In the genomic region with DNA sequence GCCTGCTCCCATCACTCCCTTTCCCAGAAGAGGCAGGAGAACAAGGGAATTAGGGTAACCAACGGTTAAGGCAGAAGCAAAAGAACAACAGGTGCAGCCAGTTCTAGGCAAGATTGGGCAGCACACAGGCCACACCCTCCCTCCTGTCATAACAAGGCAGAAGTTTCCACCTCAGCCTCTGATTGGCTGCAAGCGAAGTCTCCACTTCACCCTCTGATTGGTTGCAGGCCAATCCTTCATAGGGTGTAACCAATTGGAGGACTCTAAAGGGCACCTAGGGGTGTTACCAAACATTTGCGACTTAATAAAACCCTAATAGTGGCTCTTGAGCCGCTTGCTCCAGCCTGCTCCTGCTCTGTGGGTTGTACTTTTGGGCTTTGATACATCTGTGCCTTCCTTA, we compare ENCODE assay signal across 1 cellular context.
TF ChIP-seq lines count a peak whose summit lies in the region.

No MANE protein-coding gene starts in this region.

TF ChIP-seq in GM23338, 12 proteins besides CTCF, POLR2A, EP300 and RAD21 (continued from another document):
- TF ChIP-seq ZNF462 (CRISPR knock-in tag; IDR thresholded peaks at IDR 0.05) = no peak
- TF ChIP-seq JUNB (IDR thresholded peaks at IDR 0.05; ENCODE audit: unreplicated experiment) = no peak
- no peak for TF ChIP-seq REST (IDR thresholded peaks at IDR 0.05; ENCODE audit: unreplicated experiment)
- TF ChIP-seq STAT1 (IDR thresholded peaks at IDR 0.05; ENCODE audit: unreplicated experiment) = no peak
- no peak for TF ChIP-seq ZNF331 (CRISPR knock-in tag; IDR thresholded peaks at IDR 0.05; ENCODE audit: low read depth)
- no peak for TF ChIP-seq ZNF114 (CRISPR knock-in tag; IDR thresholded peaks at IDR 0.05)
- TF ChIP-seq ETS1 (IDR thresholded peaks at IDR 0.05) = no peak
